ENCODE assay signal across 20 cellular contexts in genomic region chr22:23306926-23307325, GRCh38.
DNase-seq lines count a peak whose midpoint lies in the region; ATAC-seq, FAIRE-seq and TF ChIP-seq lines count a peak whose summit lies in the region.
"Had no signal": no experiment of that assay in that cellular context is flagged by ENCODE, and none has a peak within 500 bp of the region (broad histone marks: within the 10 kb centered on the region; RNA-seq: fewer than 3 reads in every experiment).

No MANE protein-coding gene starts in this region.

- peaks cover under 1 to 9% of the 10 kb centered on the region in 2 donors for H3K36me3 ChIP-seq in lung (ENCODE audit: control insufficient read depth in 2 of 2, insufficient read depth in 2 of 2, low read length in 2 of 2)
- H3K36me3 ChIP-seq in thyroid gland = peaks cover 7 to 16% of the 10 kb centered on the region in 2 donors

- ATAC-seq in lung (ENCODE audit: insufficient read depth, low FRiP score) = no peak
- no peak for ATAC-seq in GM21576 (IDR thresholded peaks at IDR 0.05; ENCODE audit: unreplicated experiment)
- no peak for ATAC-seq in GM21786 (IDR thresholded peaks at IDR 0.05; ENCODE audit: unreplicated experiment)
- ATAC-seq: K562; naive thymus-derived CD4-positive, alpha-beta T cell; T-helper 17 cell had no signal

- no peaks in the 10 kb centered on the region for H3K27me3 Mint-ChIP-seq in HFFc6 (ENCODE audit: insufficient read depth)
- H3K27me3 Mint-ChIP-seq: B cell; naive thymus-derived CD4-positive, alpha-beta T cell; T-helper 17 cell had no signal

- TF ChIP-seq POLR2A in thyroid gland (IDR thresholded peaks at IDR 0.05) (no peak), GM12892 (IDR thresholded peaks at IDR 0.05; ENCODE audit: low read depth, low read length) (no peak)

- peak overlapping the region; percentile 92 for H3K27ac Mint-ChIP-seq in HFFc6
- H3K27ac Mint-ChIP-seq: B cell, T-helper 17 cell had no signal

- peaks cover 9 to 12% of the 10 kb centered on the region in 2 donors for H3K4me1 ChIP-seq in lung (ENCODE audit: control insufficient read depth in 2 of 2, insufficient read depth in 2 of 2, low read length in 2 of 2)
- H3K4me1 ChIP-seq in thyroid gland = peaks cover 0 to 31% of the 10 kb centered on the region in 2 donors

- H3K9me3 Mint-ChIP-seq in HFFc6 = no peaks in the 10 kb centered on the region
- H3K9me3 Mint-ChIP-seq: naive thymus-derived CD4-positive, alpha-beta T cell had no signal

- H3K27ac ChIP-seq in caudate nucleus (ENCODE audit: low read depth, low read length) (peak overlapping the region; percentile 99), lung (ENCODE audit: low read depth in 1 of 2, low read length in 1 of 2) (peak overlapping the region; percentile 62 to 83), thyroid gland (peak overlapping the region; percentile 75 to 89 (median 82))

- H3K27me3 ChIP-seq in lung (ENCODE audit: control insufficient read depth, insufficient read depth) = no peaks in the 10 kb centered on the region
- H3K27me3 ChIP-seq in thyroid gland = no peaks in the 10 kb centered on the region

- H3K9me3 ChIP-seq in lung (ENCODE audit: control insufficient read depth in 2 of 2, insufficient read depth in 1 of 2, low read length in 1 of 2) (no peaks in the 10 kb centered on the region), thyroid gland (no peaks in the 10 kb centered on the region)

- no peak for DNase-seq in HFFc6
- DNase-seq in caudate nucleus (lab: John Stamatoyannopoulos, UW) = no peak
- no peak for DNase-seq in lung (ENCODE audit: low spot score)
- DNase-seq in thyroid gland = no peak
- no peak for DNase-seq in GM12892 (ENCODE audit: insufficient read length)
- DNase-seq: activated CD4-positive, CD25-positive, alpha-beta regulatory T cell; activated CD8-positive, alpha-beta memory T cell treated with anti-CD3 and anti-CD28 coated beads for 24 hours; amniotic stem cell; foreskin melanocyte; GOT3; naive thymus-derived CD4-positive, alpha-beta T cell; NCI-H2029 treated with DMSO at 0.1 percent for 48 hours; NCI-H524; SIG-M5; T-helper 17 cell had no signal

- H3K4me1 Mint-ChIP-seq in HFFc6 (ENCODE audit: low read depth) = peaks cover 36% of the 10 kb centered on the region
- H3K4me1 Mint-ChIP-seq: B cell, T-helper 17 cell had no signal

- intact Hi-C loops in thyroid gland (cut with DNase I) = no loop called here

- no peak for FAIRE-seq in GM12892 (lab: Jason Lieb, UNC)
- FAIRE-seq: K562 had no signal

- WGBS in lung, 2 donors = 98 to 99% methylated on average over 3 of the region's 3 CpGs
- WGBS in thyroid gland, 2 donors = 97 to 100% methylated on average over 3 of the region's 3 CpGs

- no peak overlapping the region for H3K4me3 Mint-ChIP-seq in HFFc6
- H3K4me3 Mint-ChIP-seq: B cell; naive thymus-derived CD4-positive, alpha-beta T cell; T-helper 17 cell had no signal

- TF ChIP-seq CTCF in HFFc6 (IDR thresholded peaks at IDR 0.05) (no peak), lung (IDR thresholded peaks at IDR 0.05; ENCODE audit: control extremely low read depth, extremely low read depth) (no peak), thyroid gland (IDR thresholded peaks at IDR 0.05) (no peak)

- no peaks in the 10 kb centered on the region; the same call in 1 of the 2 replicates for H3K36me3 Mint-ChIP-seq in HFFc6 (ENCODE audit: low read depth)

- no peak overlapping the region for H3K4me3 ChIP-seq in lung
- H3K4me3 ChIP-seq in thyroid gland (replicated peaks in 1 of 3) = no peak overlapping the region
- H3K4me3 ChIP-seq: K562, smooth muscle cell had no signal
